Comparison of ENCODE assay signal across 27 cellular contexts in the genomic region with DNA sequence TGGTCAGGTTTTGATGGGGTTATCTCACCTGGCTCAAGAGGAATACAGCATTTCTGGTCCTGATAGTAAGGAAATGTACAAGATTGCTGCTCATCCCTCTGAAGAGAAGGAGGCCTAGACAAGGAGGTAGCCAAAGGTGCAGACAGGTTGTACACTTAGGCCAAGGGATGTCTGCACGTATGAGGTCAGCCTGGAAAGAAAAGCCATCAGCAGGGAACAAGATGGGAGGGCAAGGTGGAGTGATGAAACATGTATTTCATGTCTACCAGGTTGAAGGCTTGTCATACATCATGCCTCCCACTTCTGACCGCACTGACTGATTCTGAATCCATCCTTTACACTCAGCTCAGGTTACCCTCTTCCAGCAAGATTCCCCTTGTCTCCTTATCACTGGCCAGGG.
"Had no signal": no experiment of that assay in that cellular context is flagged by ENCODE, and none has a peak within 500 bp of the region (broad histone marks: within the 10 kb centered on the region; RNA-seq: fewer than 3 reads in every experiment).

No MANE protein-coding gene starts in this region.

- H3K36me3 ChIP-seq: colonic mucosa, esophagus squamous epithelium, gastrocnemius medialis, heart left ventricle, heart right ventricle had no signal

- DNase-seq: colonic mucosa; cortex of kidney; dermis blood vessel endothelial cell; dorsolateral prefrontal cortex; effector CD4-positive, alpha-beta T cell; effector CD8-positive, alpha-beta T cell; effector memory CD4-positive, alpha-beta T cell; effector memory CD8-positive, alpha-beta T cell; endodermal cell; erythroblast; esophagus squamous epithelium; foreskin fibroblast; foreskin keratinocyte; foreskin melanocyte; gastrocnemius medialis; glutamatergic neuron; head of caudate nucleus; heart left ventricle; heart right ventricle had no signal

- H3K27me3 ChIP-seq: colonic mucosa, dorsolateral prefrontal cortex, esophagus squamous epithelium, foreskin keratinocyte, gastrocnemius medialis, heart left ventricle, heart right ventricle, hepatocyte had no signal

- H3K4me1 ChIP-seq: colonic mucosa, esophagus squamous epithelium, foreskin keratinocyte, gastrocnemius medialis, heart left ventricle, heart right ventricle had no signal

- H3K79me2 ChIP-seq: hepatocyte had no signal

- H2AFZ ChIP-seq: hepatocyte had no signal

- H3K4me3 ChIP-seq: colonic mucosa, coronary artery, dorsolateral prefrontal cortex, esophagus squamous epithelium, gastrocnemius medialis, heart left ventricle, heart right ventricle, hepatocyte had no signal

- FAIRE-seq: colon, endometrium, endothelial cell of umbilical vein, frontal cortex had no signal

- ATAC-seq: effector memory CD8-positive, alpha-beta T cell; esophagus mucosa; foreskin keratinocyte; gastrocnemius medialis; heart left ventricle; heart right ventricle had no signal

- H3K9me3 ChIP-seq: colonic mucosa, esophagus squamous epithelium, gastrocnemius medialis, heart left ventricle, heart right ventricle had no signal

- H3K27ac ChIP-seq: colonic mucosa, coronary artery, dorsolateral prefrontal cortex, epithelial cell of prostate, esophagus squamous epithelium, foreskin keratinocyte, gastrocnemius medialis, heart left ventricle, heart right ventricle, hepatocyte had no signal

- H3K4me2 ChIP-seq: hepatocyte had no signal
